Comparison of ENCODE assay signal across 10 cellular contexts in the genomic region with DNA sequence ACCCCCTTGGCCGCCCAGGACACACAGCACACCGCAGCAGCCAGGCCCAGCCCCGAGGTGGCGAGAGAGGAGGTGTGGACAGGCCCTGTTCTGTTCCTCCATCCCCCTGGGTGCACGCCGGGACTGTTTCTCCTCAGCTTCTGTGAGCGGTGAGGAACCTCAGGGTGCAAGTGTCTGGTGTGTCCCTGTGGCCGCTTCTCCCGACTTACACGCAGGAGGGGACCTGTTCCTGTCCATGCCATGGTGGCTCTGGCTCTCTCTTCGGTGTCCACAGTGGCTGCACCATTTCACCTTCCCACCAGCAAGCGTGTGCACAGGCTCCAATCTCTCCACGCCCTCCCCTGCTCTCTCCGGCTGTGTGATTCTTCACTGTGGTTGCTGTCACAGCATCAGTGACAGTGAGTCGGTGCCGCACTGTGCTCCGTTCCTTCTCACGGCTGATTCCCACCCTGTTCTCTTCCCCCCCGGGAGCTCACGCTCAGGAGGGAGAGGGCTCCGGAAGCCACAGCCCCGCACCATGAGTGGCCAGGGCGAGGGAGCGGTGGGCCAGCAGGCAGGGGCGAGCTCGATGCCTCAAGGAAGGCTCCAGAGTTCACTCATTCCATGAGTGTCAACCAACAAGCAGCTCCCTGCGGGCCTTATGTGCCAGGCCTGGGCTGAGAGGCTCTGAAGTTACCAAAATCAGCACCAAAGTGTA. TPM values are rescaled to one million over a fixed set of nuclear protein-coding genes. Genes with fewer than 3 reads are reported as not detected.
DNase-seq lines count a peak whose midpoint lies in the region; ATAC-seq and TF ChIP-seq lines count a peak whose summit lies in the region.
"Had no signal": no experiment of that assay in that cellular context is flagged by ENCODE, and none has a peak within 500 bp of the region (broad histone marks: within the 10 kb centered on the region; RNA-seq: fewer than 3 reads in every experiment).

No MANE protein-coding gene starts in this region.

- no peaks in the 10 kb centered on the region for H3K9me3 Mint-ChIP-seq in activated CD8-positive, alpha-beta T cell treated with anti-CD3 and anti-CD28 coated beads for 36 hours
- H3K9me3 Mint-ChIP-seq: activated naive CD4-positive, alpha-beta T cell treated with anti-CD3 and anti-CD28 coated beads, Interleukin-2, amount 10 ng/mL, durations not matched to agents 7 days and 5 days had no signal

- H3K9me3 ChIP-seq in right atrium auricular region (no peaks in the 10 kb centered on the region), skeletal muscle tissue (ENCODE audit: control insufficient read depth in 3 of 3, low read length in 3 of 3) (no peaks in the 10 kb centered on the region)

- H3K4me3 Mint-ChIP-seq in activated CD8-positive, alpha-beta T cell treated with anti-CD3 and anti-CD28 coated beads for 36 hours, result no peak overlapping the region
- H3K4me3 Mint-ChIP-seq: activated naive CD4-positive, alpha-beta T cell treated with anti-CD3 and anti-CD28 coated beads, Interleukin-2, amount 10 ng/mL, durations not matched to agents 7 days and 5 days had no signal

- H3K4me1 Mint-ChIP-seq in activated CD8-positive, alpha-beta T cell treated with anti-CD3 and anti-CD28 coated beads for 36 hours (ENCODE audit: low read depth), result no peaks in the 10 kb centered on the region

- H3K4me1 ChIP-seq in ACC112 (ENCODE audit: control insufficient read depth, insufficient read depth, low read length, unreplicated experiment), result peaks cover 33% of the 10 kb centered on the region
- H3K4me1 ChIP-seq in right atrium auricular region, result peaks cover 0 to 57% of the 10 kb centered on the region in 2 donors
- peaks cover 49 to 57% (median 50%) of the 10 kb centered on the region in 3 donors for H3K4me1 ChIP-seq in skeletal muscle tissue (ENCODE audit: control insufficient read depth in 3 of 3, insufficient read depth in 3 of 3, low read length in 3 of 3)

- intact Hi-C loops in activated CD8-positive, alpha-beta T cell treated with anti-CD3 and anti-CD28 coated beads for 36 hours (cut with micrococcal nuclease), result loop anchor here (2.0 kb wide), 1 partner anchor 119 kb away; no protein-coding TSS in a partner anchor

- POLR2A ChIA-PET in activated CD8-positive, alpha-beta T cell treated with anti-CD3 and anti-CD28 coated beads for 36 hours (lab: Charles Lee), result interaction anchor here (0.6 to 2.2 kb wide), 4 partner anchors 11 to 122 kb away, joined by 3 to 7 read pairs (median 5); no protein-coding TSS in a partner anchor

- H3K27ac ChIP-seq in ACC112 (ENCODE audit: low read depth, low read length) (peak overlapping the region; percentile 90), right atrium auricular region (peak overlapping the region; percentile 68 to 81), skeletal muscle tissue (ENCODE audit: low read depth, low read length) (peak overlapping the region; percentile 80)

- H3K27me3 Mint-ChIP-seq in activated CD8-positive, alpha-beta T cell treated with anti-CD3 and anti-CD28 coated beads for 36 hours, result peaks cover 2% of the 10 kb centered on the region

- H3K79me2 ChIP-seq in ACC112 (ENCODE audit: control insufficient read depth, insufficient read depth, low read length, unreplicated experiment), result no peaks in the 10 kb centered on the region

- no peak for TF ChIP-seq CTCF in activated CD8-positive, alpha-beta T cell treated with anti-CD3 and anti-CD28 coated beads for 36 hours (IDR thresholded peaks at IDR 0.05)
- TF ChIP-seq CTCF in right atrium auricular region (IDR thresholded peaks at IDR 0.05), result no peak

- no peak overlapping the region for H2AFZ ChIP-seq in ACC112 (ENCODE audit: low read length, unreplicated experiment)

- no peaks in the 10 kb centered on the region for H3K36me3 Mint-ChIP-seq in activated CD8-positive, alpha-beta T cell treated with anti-CD3 and anti-CD28 coated beads for 36 hours (ENCODE audit: low read depth)
- H3K36me3 Mint-ChIP-seq: activated naive CD4-positive, alpha-beta T cell treated with anti-CD3 and anti-CD28 coated beads, Interleukin-2, amount 10 ng/mL, durations not matched to agents 7 days and 5 days had no signal

- no peaks in the 10 kb centered on the region for H3K36me3 ChIP-seq in ACC112 (ENCODE audit: insufficient read depth, low read length)
- H3K36me3 ChIP-seq in right atrium auricular region, result no peaks in the 10 kb centered on the region
- H3K36me3 ChIP-seq in skeletal muscle tissue (ENCODE audit: control insufficient read depth in 3 of 3, insufficient read depth in 3 of 3, low read length in 3 of 3), result no peaks in the 10 kb centered on the region

- H3K4me3 ChIP-seq in ACC112 (ENCODE audit: low read depth, low read length) (no peak overlapping the region), right atrium auricular region (no peak overlapping the region), skeletal muscle tissue (ENCODE audit: low read length in 3 of 3) (peak overlapping the region in 1 of 3 donors; percentile 29)

- H3K27me3 ChIP-seq in ACC112 (ENCODE audit: insufficient read depth, low read length) (no peaks in the 10 kb centered on the region), right atrium auricular region (no peaks in the 10 kb centered on the region), skeletal muscle tissue (ENCODE audit: control insufficient read depth in 3 of 3, insufficient read depth in 3 of 3, low read length in 3 of 3) (no peaks in the 10 kb centered on the region)

- CTCF ChIA-PET in activated CD8-positive, alpha-beta T cell treated with anti-CD3 and anti-CD28 coated beads for 36 hours (lab: Charles Lee), result interaction anchor here (0.8 to 4.8 kb wide), 14 partner anchors 8 to 320 kb away, joined by 3 to 78 read pairs (median 4); no protein-coding TSS in a partner anchor

- no peak overlapping the region for H3K27ac Mint-ChIP-seq in activated CD8-positive, alpha-beta T cell treated with anti-CD3 and anti-CD28 coated beads for 36 hours
- H3K27ac Mint-ChIP-seq: activated naive CD4-positive, alpha-beta T cell treated with anti-CD3 and anti-CD28 coated beads, Interleukin-2, amount 10 ng/mL, durations not matched to agents 7 days and 5 days had no signal

- H3K9ac ChIP-seq in skeletal muscle tissue (ENCODE audit: low read depth in 1 of 3, low read length in 3 of 3), result peak overlapping the region; percentile 20 to 68 (median 45)

- DNase-seq in activated CD8-positive, alpha-beta T cell treated with anti-CD3 and anti-CD28 coated beads for 36 hours, result peak; percentile 4
- DNase-seq in right atrium auricular region (ENCODE audit: low spot score), result no peak
- DNase-seq in cerebellar cortex (ENCODE audit: low spot score), result no peak

- ATAC-seq in activated CD8-positive, alpha-beta T cell treated with anti-CD3 and anti-CD28 coated beads for 36 hours, result no peak
- ATAC-seq in HG03095 (IDR thresholded peaks at IDR 0.05; ENCODE audit: unreplicated experiment), result no peak
- ATAC-seq in HG02623 (IDR thresholded peaks at IDR 0.05; ENCODE audit: unreplicated experiment), result no peak
- ATAC-seq in HG03354 (IDR thresholded peaks at IDR 0.05; ENCODE audit: poor library complexity, severe bottlenecking, unreplicated experiment), result no peak

RNA-seq across cellular contexts. Expression of gene WNT7B, which starts 18.6 kb away (rescaled TPM):
- not detected for total RNA-seq in activated CD8-positive, alpha-beta T cell treated with anti-CD3 and anti-CD28 coated beads for 36 hours
- total RNA-seq in right atrium auricular region (under 1 TPM in 1 of 2 donors, not detected in 1; 0.19 TPM), skeletal muscle tissue (not detected)
- total RNA-seq: activated CD8-positive, alpha-beta memory T cell treated with anti-CD3 and anti-CD28 coated beads for 36 hours had no signal
